17 cellular contexts compared by ENCODE assay signal in the genomic region with DNA sequence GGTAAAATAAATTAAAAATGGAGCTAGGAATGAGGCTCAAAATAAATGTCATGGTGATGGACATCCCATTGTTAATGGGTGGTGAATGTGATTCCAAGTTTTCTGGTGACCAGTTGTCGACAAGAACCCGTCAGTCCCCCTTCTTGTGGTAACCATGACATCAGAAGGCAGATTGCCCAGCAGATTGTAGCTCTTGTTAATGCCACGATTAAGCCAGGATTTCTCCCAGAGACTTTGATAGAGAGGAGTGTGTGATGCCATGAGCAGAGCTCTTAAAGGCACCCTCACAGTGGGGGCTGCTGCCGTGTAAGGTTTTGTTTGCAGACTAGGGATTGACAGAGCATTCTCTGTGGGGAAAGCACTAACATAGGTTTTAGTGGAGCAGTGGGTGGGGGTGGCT.
DNase-seq lines count a peak whose midpoint lies in the region; ATAC-seq lines count a peak whose summit lies in the region.
"Had no signal": no experiment of that assay in that cellular context is flagged by ENCODE, and none has a peak within 500 bp of the region (broad histone marks: within the 10 kb centered on the region; RNA-seq: fewer than 3 reads in every experiment).

No MANE protein-coding gene starts in this region.

- peak; percentile 66 for DNase-seq in DMS 273 (lab: John Stamatoyannopoulos, UW; ENCODE audit: unreplicated experiment)
- no peak for DNase-seq in DMS 273 treated with DMSO at 0.1 percent for 48 hours (lab: John Stamatoyannopoulos, UW)
- peak; percentile 26 for DNase-seq in DMS79 (lab: John Stamatoyannopoulos, UW)
- peak; percentile 7 for DNase-seq in NCI-H69 (lab: John Stamatoyannopoulos, UW)
- peak; percentile 1 for DNase-seq in pons (ENCODE audit: low spot score)
- no peak for DNase-seq in GDM1 (lab: John Stamatoyannopoulos, UW)
- DNase-seq: CD4-positive, alpha-beta memory T cell; EL; H9; IMR-90; Karpas-422; MG63; NCI-H1930; NCI-H526 treated with DMSO at 0.1 percent for 48 hours; T-cell had no signal

- ATAC-seq in GM18870 (IDR thresholded peaks at IDR 0.05; ENCODE audit: unreplicated experiment), result no peak
- no peak for ATAC-seq in GM19397 (IDR thresholded peaks at IDR 0.05; ENCODE audit: unreplicated experiment)
- ATAC-seq: T-cell had no signal

Comparison
In these comparisons a context has a peak if more than half of its experiments do, and no peak if none do; other contexts are left out.
1. DNase-seq: peak in DMS 273 (single experiment), DMS79 (single experiment), NCI-H69 (single experiment) and pons (single experiment); none in DMS 273 treated with DMSO at 0.1 percent for 48 hours (single experiment) and GDM1 (single experiment).